ENCODE assay signal across 1 cellular context in genomic region chr13:32175307-32175706, GRCh38.
TF ChIP-seq lines count a peak whose summit lies in the region.

No MANE protein-coding gene starts in this region.

TF ChIP-seq in K562, 482 proteins besides CTCF, POLR2A, EP300 and RAD21 (continued from another document and continues in another):
- TF ChIP-seq HOMEZ (CRISPR knock-in tag; IDR thresholded peaks at IDR 0.05) (no peak), NFIC (IDR thresholded peaks at IDR 0.05) (peak; percentile 45; the same call in 1 of the 2 replicates), ZNF311 (CRISPR knock-in tag; IDR thresholded peaks at IDR 0.05) (no peak), ZNF253 (CRISPR knock-in tag; conservative IDR thresholded peaks at IDR 0.05) (no peak), ZC3H4 (CRISPR knock-in tag; IDR thresholded peaks at IDR 0.05; ENCODE audit: borderline replicate concordance) (no peak), CREM (IDR thresholded peaks at IDR 0.05; ENCODE audit: low read depth) (peak; percentile 56), SUPT5H (IDR thresholded peaks at IDR 0.05) (no peak), E4F1 (CRISPR knock-in tag; IDR thresholded peaks at IDR 0.05; ENCODE audit: borderline replicate concordance) (no peak), ZNF174 (CRISPR knock-in tag; IDR thresholded peaks at IDR 0.05) (no peak), ZNF592 (IDR thresholded peaks at IDR 0.05) (no peak), SFPQ (IDR thresholded peaks at IDR 0.05; ENCODE audit: low read depth, low read length) (no peak), FOXO4 (CRISPR knock-in tag; IDR thresholded peaks at IDR 0.05) (no peak), KAT7 (CRISPR knock-in tag; IDR thresholded peaks at IDR 0.05; ENCODE audit: borderline replicate concordance) (no peak), RFX1 (IDR thresholded peaks at IDR 0.05) (no peak), CREB1 (IDR thresholded peaks at IDR 0.05) (peak; percentile 61; the same call in 1 of the 2 replicates), CREB1 (CRISPR knock-in tag; IDR thresholded peaks at IDR 0.05) (no peak), STAT5B (CRISPR knock-in tag; IDR thresholded peaks at IDR 0.05) (no peak), NUFIP1 (IDR thresholded peaks at IDR 0.05; ENCODE audit: partially characterized antibody) (no peak), ZNF584 (CRISPR knock-in tag; IDR thresholded peaks at IDR 0.05; ENCODE audit: low read depth) (no peak), U2AF1 (optimal IDR thresholded peaks at IDR 0.05; ENCODE audit: low read depth, low read length) (no peak), PRPF4 (IDR thresholded peaks at IDR 0.05; ENCODE audit: insufficient read depth, low read depth, low read length, poor library complexity, severe bottlenecking) (no peak), HINFP (tag; conservative IDR thresholded peaks at IDR 0.05; ENCODE audit: low read depth) (no peak), HNRNPL (IDR thresholded peaks at IDR 0.05; ENCODE audit: low read depth, low read length) (no peak), TRIM28 (IDR thresholded peaks at IDR 0.05) (no peak), NFE2L1 (tag; IDR thresholded peaks at IDR 0.05; ENCODE audit: borderline replicate concordance, low read depth) (no peak), SP1 (CRISPR knock-in tag; IDR thresholded peaks at IDR 0.05) (no peak), FOSL1 (tag; conservative IDR thresholded peaks at IDR 0.05) (0 out of 2 replicates have a peak, but pooled peaks have one; percentile 24), KDM4B (IDR thresholded peaks at IDR 0.05; ENCODE audit: borderline replicate concordance in 2 of 2, low read depth in 1 of 2) (no peak), NR2C2 (CRISPR knock-in tag; IDR thresholded peaks at IDR 0.05) (no peak), NR2C2 (tag; IDR thresholded peaks at IDR 0.05) (no peak), RAD51 (IDR thresholded peaks at IDR 0.05; ENCODE audit: borderline replicate concordance, low read depth) (no peak), ATF7 (IDR thresholded peaks at IDR 0.05) (0 out of 2 replicates have a peak, but pooled peaks have one; percentile 37), NBN (IDR thresholded peaks at IDR 0.05; ENCODE audit: low read depth) (no peak), NR4A1 (CRISPR knock-in tag; IDR thresholded peaks at IDR 0.05) (no peak), NR4A1 (tag; IDR thresholded peaks at IDR 0.05) (no peak), NCOA6 (IDR thresholded peaks at IDR 0.05) (no peak), NFIX (CRISPR knock-in tag; IDR thresholded peaks at IDR 0.05; ENCODE audit: low read depth) (no peak), MAFK (IDR thresholded peaks at IDR 0.05; ENCODE audit: low read length) (no peak), ADNP (tag; IDR thresholded peaks at IDR 0.05) (no peak)
- TF ChIP-seq, protein P1, sequence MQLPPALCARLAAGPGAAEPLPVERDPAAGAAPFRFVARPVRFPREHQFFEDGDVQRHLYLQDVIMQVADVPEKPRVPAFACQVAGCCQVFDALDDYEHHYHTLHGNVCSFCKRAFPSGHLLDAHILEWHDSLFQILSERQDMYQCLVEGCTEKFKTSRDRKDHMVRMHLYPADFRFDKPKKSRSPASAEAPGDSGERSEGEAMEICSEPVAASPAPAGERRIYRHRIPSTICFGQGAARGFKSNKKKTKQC (CRISPR knock-in tag; IDR thresholded peaks at IDR 0.05): no peak
- TF ChIP-seq, protein P2, sequence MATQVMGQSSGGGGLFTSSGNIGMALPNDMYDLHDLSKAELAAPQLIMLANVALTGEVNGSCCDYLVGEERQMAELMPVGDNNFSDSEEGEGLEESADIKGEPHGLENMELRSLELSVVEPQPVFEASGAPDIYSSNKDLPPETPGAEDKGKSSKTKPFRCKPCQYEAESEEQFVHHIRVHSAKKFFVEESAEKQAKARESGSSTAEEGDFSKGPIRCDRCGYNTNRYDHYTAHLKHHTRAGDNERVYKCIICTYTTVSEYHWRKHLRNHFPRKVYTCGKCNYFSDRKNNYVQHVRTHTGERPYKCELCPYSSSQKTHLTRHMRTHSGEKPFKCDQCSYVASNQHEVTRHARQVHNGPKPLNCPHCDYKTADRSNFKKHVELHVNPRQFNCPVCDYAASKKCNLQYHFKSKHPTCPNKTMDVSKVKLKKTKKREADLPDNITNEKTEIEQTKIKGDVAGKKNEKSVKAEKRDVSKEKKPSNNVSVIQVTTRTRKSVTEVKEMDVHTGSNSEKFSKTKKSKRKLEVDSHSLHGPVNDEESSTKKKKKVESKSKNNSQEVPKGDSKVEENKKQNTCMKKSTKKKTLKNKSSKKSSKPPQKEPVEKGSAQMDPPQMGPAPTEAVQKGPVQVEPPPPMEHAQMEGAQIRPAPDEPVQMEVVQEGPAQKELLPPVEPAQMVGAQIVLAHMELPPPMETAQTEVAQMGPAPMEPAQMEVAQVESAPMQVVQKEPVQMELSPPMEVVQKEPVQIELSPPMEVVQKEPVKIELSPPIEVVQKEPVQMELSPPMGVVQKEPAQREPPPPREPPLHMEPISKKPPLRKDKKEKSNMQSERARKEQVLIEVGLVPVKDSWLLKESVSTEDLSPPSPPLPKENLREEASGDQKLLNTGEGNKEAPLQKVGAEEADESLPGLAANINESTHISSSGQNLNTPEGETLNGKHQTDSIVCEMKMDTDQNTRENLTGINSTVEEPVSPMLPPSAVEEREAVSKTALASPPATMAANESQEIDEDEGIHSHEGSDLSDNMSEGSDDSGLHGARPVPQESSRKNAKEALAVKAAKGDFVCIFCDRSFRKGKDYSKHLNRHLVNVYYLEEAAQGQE (CRISPR knock-in tag; IDR thresholded peaks at IDR 0.05; ENCODE audit: low read depth): no peak
- TF ChIP-seq, protein P3, sequence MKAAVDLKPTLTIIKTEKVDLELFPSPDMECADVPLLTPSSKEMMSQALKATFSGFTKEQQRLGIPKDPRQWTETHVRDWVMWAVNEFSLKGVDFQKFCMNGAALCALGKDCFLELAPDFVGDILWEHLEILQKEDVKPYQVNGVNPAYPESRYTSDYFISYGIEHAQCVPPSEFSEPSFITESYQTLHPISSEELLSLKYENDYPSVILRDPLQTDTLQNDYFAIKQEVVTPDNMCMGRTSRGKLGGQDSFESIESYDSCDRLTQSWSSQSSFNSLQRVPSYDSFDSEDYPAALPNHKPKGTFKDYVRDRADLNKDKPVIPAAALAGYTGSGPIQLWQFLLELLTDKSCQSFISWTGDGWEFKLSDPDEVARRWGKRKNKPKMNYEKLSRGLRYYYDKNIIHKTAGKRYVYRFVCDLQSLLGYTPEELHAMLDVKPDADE (conservative IDR thresholded peaks at IDR 0.05; ENCODE audit: control insufficient read depth, low read depth, low read length): no peak
- TF ChIP-seq, protein P4, sequence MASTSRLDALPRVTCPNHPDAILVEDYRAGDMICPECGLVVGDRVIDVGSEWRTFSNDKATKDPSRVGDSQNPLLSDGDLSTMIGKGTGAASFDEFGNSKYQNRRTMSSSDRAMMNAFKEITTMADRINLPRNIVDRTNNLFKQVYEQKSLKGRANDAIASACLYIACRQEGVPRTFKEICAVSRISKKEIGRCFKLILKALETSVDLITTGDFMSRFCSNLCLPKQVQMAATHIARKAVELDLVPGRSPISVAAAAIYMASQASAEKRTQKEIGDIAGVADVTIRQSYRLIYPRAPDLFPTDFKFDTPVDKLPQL (IDR thresholded peaks at IDR 0.05; ENCODE audit: extremely low read depth, insufficient read length): no peak
- TF ChIP-seq, protein P5, sequence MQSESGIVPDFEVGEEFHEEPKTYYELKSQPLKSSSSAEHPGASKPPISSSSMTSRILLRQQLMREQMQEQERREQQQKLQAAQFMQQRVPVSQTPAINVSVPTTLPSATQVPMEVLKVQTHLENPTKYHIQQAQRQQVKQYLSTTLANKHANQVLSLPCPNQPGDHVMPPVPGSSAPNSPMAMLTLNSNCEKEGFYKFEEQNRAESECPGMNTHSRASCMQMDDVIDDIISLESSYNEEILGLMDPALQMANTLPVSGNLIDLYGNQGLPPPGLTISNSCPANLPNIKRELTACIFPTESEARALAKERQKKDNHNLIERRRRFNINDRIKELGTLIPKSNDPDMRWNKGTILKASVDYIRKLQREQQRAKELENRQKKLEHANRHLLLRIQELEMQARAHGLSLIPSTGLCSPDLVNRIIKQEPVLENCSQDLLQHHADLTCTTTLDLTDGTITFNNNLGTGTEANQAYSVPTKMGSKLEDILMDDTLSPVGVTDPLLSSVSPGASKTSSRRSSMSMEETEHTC (IDR thresholded peaks at IDR 0.05): no peak
